In the genomic region with DNA sequence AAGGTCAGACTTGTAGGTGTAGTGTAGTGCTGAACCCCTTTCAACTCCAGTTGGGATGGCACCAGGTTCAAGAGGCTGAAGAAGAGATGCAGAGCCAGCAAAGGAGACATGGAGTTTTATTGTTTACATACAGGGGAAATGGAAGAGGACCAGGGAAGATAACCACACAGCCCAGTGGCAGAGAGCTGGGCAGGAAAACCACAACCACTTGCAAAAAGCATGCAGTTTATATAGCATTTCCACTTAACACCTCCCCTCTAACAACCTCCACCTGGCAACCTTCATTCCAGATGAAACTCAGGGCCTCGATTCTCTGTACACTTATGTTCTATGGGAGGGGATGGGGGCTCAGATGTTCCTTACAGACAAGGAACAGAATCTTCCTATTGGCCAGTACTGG, we compare ENCODE assay signal across 26 cellular contexts. TPM values are rescaled to one million over a fixed set of nuclear protein-coding genes. Genes with fewer than 3 reads are reported as not detected.
A peak's percentile ranks its signal among the peaks of the same experiment; 100 is the strongest.
DNase-seq lines count a peak whose midpoint lies in the region; ATAC-seq, FAIRE-seq and TF ChIP-seq lines count a peak whose summit lies in the region.
"Had no signal": no experiment of that assay in that cellular context is flagged by ENCODE, and none has a peak within 500 bp of the region (broad histone marks: within the 10 kb centered on the region; RNA-seq: fewer than 3 reads in every experiment).

No MANE protein-coding gene starts in this region.

- POLR2A ChIA-PET in CD8-positive, alpha-beta memory T cell (lab: Charles Lee), result no interaction called here

- H3K27me3 ChIP-seq in BLaER1, result no peaks in the 10 kb centered on the region
- no peaks in the 10 kb centered on the region for H3K27me3 ChIP-seq in CD8-positive, alpha-beta memory T cell (ENCODE audit: insufficient read depth, low read length, poor library complexity, severe bottlenecking)
- no peaks in the 10 kb centered on the region for H3K27me3 ChIP-seq in bronchial epithelial cell (ENCODE audit: control insufficient read depth, insufficient read depth, low read length)
- no peaks in the 10 kb centered on the region for H3K27me3 ChIP-seq in testis
- H3K27me3 ChIP-seq: gastrocnemius medialis, pancreas, SJCRH30, upper lobe of left lung had no signal

- H3K4me3 ChIP-seq in BLaER1 (no peak overlapping the region), bronchial epithelial cell (ENCODE audit: low read depth, low read length) (no peak overlapping the region), testis (no peak overlapping the region)
- no peak overlapping the region for H3K4me3 ChIP-seq in CD8-positive, alpha-beta memory T cell (ENCODE audit: low read length)
- no peak overlapping the region for H3K4me3 ChIP-seq in Jurkat, Clone E6-1 (ENCODE audit: low read length)
- H3K4me3 ChIP-seq: gastrocnemius medialis, pancreas, SJCRH30, upper lobe of left lung had no signal

- peaks cover 22 to 25% (median 24%) of the 10 kb centered on the region in 3 donors for H3K4me1 Mint-ChIP-seq in CD8-positive, alpha-beta memory T cell

- H3K9me3 ChIP-seq in BLaER1 (no peaks in the 10 kb centered on the region), testis (no peaks in the 10 kb centered on the region)
- H3K9me3 ChIP-seq in CD8-positive, alpha-beta memory T cell (ENCODE audit: low read length), result no peaks in the 10 kb centered on the region
- H3K9me3 ChIP-seq: gastrocnemius medialis, pancreas, SJCRH30, upper lobe of left lung had no signal

- peak overlapping the region in 4 of 8 donors; percentile 2 to 77 (median 22) for H3K27ac Mint-ChIP-seq in CD8-positive, alpha-beta memory T cell
- H3K27ac Mint-ChIP-seq: activated CD4-positive, alpha-beta T cell treated with anti-CD3 and anti-CD28 coated beads for 36 hours; activated CD8-positive, alpha-beta T cell treated with anti-CD3 and anti-CD28 coated beads, Interleukin-2, amount 10 ng/mL, durations not matched to agents 7 days and 5 days; dendritic cell treated with granulocyte-macrophage colony-stimulating factor and Interleukin-4, amounts not matched to agents 40 ng/mL and 50 ng/mL, for 4 days; T-cell had no signal

- ATAC-seq in HG03045 (IDR thresholded peaks at IDR 0.05; ENCODE audit: unreplicated experiment) (no peak), Right ventricle myocardium inferior (no peak)
- ATAC-seq: activated CD4-positive, alpha-beta T cell treated with anti-CD3 and anti-CD28 coated beads for 36 hours; activated CD8-positive, alpha-beta T cell treated with anti-CD3 and anti-CD28 coated beads, Interleukin-2, amount 10 ng/mL, durations not matched to agents 7 days and 5 days; gastrocnemius medialis; left cardiac atrium; pancreas; right cardiac atrium had no signal

- peak; percentile 36 for FAIRE-seq in bronchial epithelial cell (lab: Jason Lieb, UNC)
- FAIRE-seq: astrocyte, endometrium, G401.6, HepG2, pancreas had no signal

- H3K27me3 Mint-ChIP-seq in CD8-positive, alpha-beta memory T cell, result no peaks in the 10 kb centered on the region
- H3K27me3 Mint-ChIP-seq: activated CD4-positive, alpha-beta T cell treated with anti-CD3 and anti-CD28 coated beads for 36 hours; dendritic cell treated with granulocyte-macrophage colony-stimulating factor and Interleukin-4, amounts not matched to agents 40 ng/mL and 50 ng/mL, for 4 days; T-cell had no signal

- no peaks in the 10 kb centered on the region for H3K9me3 Mint-ChIP-seq in CD8-positive, alpha-beta memory T cell
- H3K9me3 Mint-ChIP-seq: dendritic cell treated with granulocyte-macrophage colony-stimulating factor and Interleukin-4, amounts not matched to agents 40 ng/mL and 50 ng/mL, for 4 days; neural crest cell; T-cell had no signal

- H4K20me1 ChIP-seq in BLaER1, result no peaks in the 10 kb centered on the region

- peak in 1 of 5 donors; percentile 4 for DNase-seq in CD8-positive, alpha-beta memory T cell
- DNase-seq in Jurkat, Clone E6-1 (ENCODE audit: low read depth, low spot score), result peak; percentile 31
- DNase-seq in bronchial epithelial cell (ENCODE audit: low read depth), result no peak
- no peak for DNase-seq in testis
- DNase-seq in Right ventricle myocardium inferior (ENCODE audit: missing footprints), result no peak
- DNase-seq: activated CD4-positive, alpha-beta T cell treated with anti-CD3 and anti-CD28 coated beads for 36 hours; activated CD8-positive, alpha-beta T cell treated with anti-CD3 and anti-CD28 coated beads, Interleukin-2, amount 10 ng/mL, durations not matched to agents 7 days and 5 days; activated effector memory CD4-positive, alpha-beta T cell treated with anti-CD3 and anti-CD28 coated beads, Interleukin-2, amount 50 U/mL, for 16 hours; caudate nucleus; gastrocnemius medialis; left cardiac atrium; mammary epithelial cell; pancreas; right cardiac atrium; SJCRH30; stimulated activated CD4-positive, alpha-beta T cell treated with anti-CD3 and anti-CD28 coated beads, Interleukin-2, amount 100 ng/mL, for 24 hours; T-cell; upper lobe of left lung had no signal

- CTCF ChIA-PET in CD8-positive, alpha-beta memory T cell (lab: Charles Lee), result no interaction called here

- TF ChIP-seq CTCF in bronchial epithelial cell (IDR thresholded peaks at IDR 0.05; ENCODE audit: insufficient read depth, low read length, severe bottlenecking) (no peak), testis (IDR thresholded peaks at IDR 0.05) (no peak)

- H3K36me3 ChIP-seq in BLaER1, result no peaks in the 10 kb centered on the region
- H3K36me3 ChIP-seq in CD8-positive, alpha-beta memory T cell (ENCODE audit: insufficient read depth, low read length), result no peaks in the 10 kb centered on the region
- H3K36me3 ChIP-seq in bronchial epithelial cell (ENCODE audit: control insufficient read depth, insufficient read depth, low read length), result peaks cover 1% of the 10 kb centered on the region
- no peaks in the 10 kb centered on the region for H3K36me3 ChIP-seq in testis (ENCODE audit: low read depth, missing control alignments)
- H3K36me3 ChIP-seq: gastrocnemius medialis, pancreas, SJCRH30, upper lobe of left lung had no signal

- H3K36me3 Mint-ChIP-seq in CD8-positive, alpha-beta memory T cell, result no peaks in the 10 kb centered on the region
- H3K36me3 Mint-ChIP-seq: T-cell had no signal

- 68 to 82% methylated on average over 1 of the region's 1 CpG for WGBS in testis, 2 donors

- peaks cover 10% of the 10 kb centered on the region for H3K4me1 ChIP-seq in BLaER1
- H3K4me1 ChIP-seq in CD8-positive, alpha-beta memory T cell (ENCODE audit: insufficient read depth, low read length), result peaks cover 12% of the 10 kb centered on the region
- H3K4me1 ChIP-seq in testis, result peaks cover 4% of the 10 kb centered on the region
- H3K4me1 ChIP-seq: gastrocnemius medialis, pancreas had no signal

- H3K4me3 Mint-ChIP-seq in CD8-positive, alpha-beta memory T cell, result peak overlapping the region in 6 of 7 donors; percentile 5 to 63 (median 28)
- H3K4me3 Mint-ChIP-seq: activated CD4-positive, alpha-beta T cell treated with anti-CD3 and anti-CD28 coated beads for 36 hours; activated CD8-positive, alpha-beta T cell treated with anti-CD3 and anti-CD28 coated beads, Interleukin-2, amount 10 ng/mL, durations not matched to agents 7 days and 5 days; dendritic cell treated with granulocyte-macrophage colony-stimulating factor and Interleukin-4, amounts not matched to agents 40 ng/mL and 50 ng/mL, for 4 days; neural crest cell; T-cell had no signal

- no peak overlapping the region for H3K9ac ChIP-seq in BLaER1

- intact Hi-C loops in testis (cut with DNase I; ENCODE audit: low total_unique reads) (no loop called here), Right ventricle myocardium inferior (cut with DNase I) (no loop called here)

- H3K4me2 ChIP-seq in BLaER1, result peak overlapping the region; percentile 46

- no peak overlapping the region for H3K27ac ChIP-seq in BLaER1
- no peak overlapping the region for H3K27ac ChIP-seq in CD8-positive, alpha-beta memory T cell (ENCODE audit: low read depth, low read length)
- H3K27ac ChIP-seq in testis, result no peak overlapping the region
- H3K27ac ChIP-seq: gastrocnemius medialis, pancreas, SJCRH30, upper lobe of left lung had no signal

- TF ChIP-seq POLR2A in testis (IDR thresholded peaks at IDR 0.05), result no peak

RNA-seq across cellular contexts. Expression of a gene that starts 56.9 kb away (rescaled TPM):
- 1 to 10 TPM; 4.0 to 4.4 TPM for total RNA-seq in CD8-positive, alpha-beta memory T cell
- 5.1 TPM for polyA plus RNA-seq in CD8-positive, alpha-beta memory T cell
- 13.0 TPM for polyA plus RNA-seq in Jurkat, Clone E6-1 (2012; ENCODE audit: insufficient read depth, insufficient read length)
- total RNA-seq in bronchial epithelial cell (37.1 and 53.3 TPM in 2 replicates), testis (10 to 100 TPM; 13.1 to 23.1 TPM), Right ventricle myocardium inferior (14.0 TPM)
- 25.8 TPM for polyA plus RNA-seq in testis (ENCODE audit: insufficient read depth, low read depth, low replicate concordance)
